Comparison of ENCODE assay signal across 7 cellular contexts in genomic region chr7:25124485-25125136, GRCh38. TPM values are rescaled to one million over a fixed set of nuclear protein-coding genes. Genes with fewer than 3 reads are reported as not detected.
DNase-seq lines count a peak whose midpoint lies in the region; ATAC-seq and TF ChIP-seq lines count a peak whose summit lies in the region.

No MANE protein-coding gene starts in this region.

- H3K4me3 ChIP-seq in LNCaP clone FGC (ENCODE audit: low read depth, low read length), result peak overlapping the region; percentile 87
- peak overlapping the region; percentile 68 to 100 (median 82) for H3K4me3 ChIP-seq in heart left ventricle

- TF ChIP-seq CTCF in LNCaP clone FGC (IDR thresholded peaks at IDR 0.05; ENCODE audit: control insufficient read depth, extremely low read depth, insufficient read depth), result no peak
- TF ChIP-seq CTCF in heart left ventricle (IDR thresholded peaks at IDR 0.05), result no peak

- no peak for DNase-seq in LNCaP clone FGC (ENCODE audit: low read depth)
- DNase-seq in activated T-helper 9 cell treated with anti-CD3 and anti-CD28 coated beads, Interleukin-2, amount 50 U/mL, for 16 hours (ENCODE audit: low read depth), result peak; percentile 5
- DNase-seq in heart left ventricle, result no peak
- DNase-seq in sciatic nerve (ENCODE audit: low spot score), result peak; percentile 61
- DNase-seq in SHP77 (lab: John Stamatoyannopoulos, UW), result no peak

- peaks cover 0 to 24% (median 7%) of the 10 kb centered on the region in 12 donors for H3K4me1 ChIP-seq in heart left ventricle

- intact Hi-C loops in heart left ventricle (cut with DNase I), result loop anchor here in 2 of 10 donors (10.0 kb wide), 2 partner anchors 60 to 1080 kb away; partner anchors contain the start of genes CBX3 (in 1 of the 2) and HNRNPA2B1 (in 1 of the 2)
- intact Hi-C loops in sciatic nerve (cut with DNase I), result no loop called here

- 0 to 1% (median 1%) methylated on average over 23 to 31 of the region's 31 CpGs for whole genome bisulfite sequencing in heart left ventricle, 4 donors

- ATAC-seq in GM19438 (IDR thresholded peaks at IDR 0.05; ENCODE audit: low read depth, unreplicated experiment) (peak; percentile 17), heart left ventricle (peak; percentile 3 to 40 (median 14)), sciatic nerve (peak; percentile 31), HG03097 (IDR thresholded peaks at IDR 0.05; ENCODE audit: low FRiP score, unreplicated experiment) (no peak)

- H3K27me3 ChIP-seq in heart left ventricle, result no peaks in the 10 kb centered on the region

- TF ChIP-seq POLR2A in heart left ventricle (IDR thresholded peaks at IDR 0.05), result no peak

- H3K9me3 ChIP-seq in heart left ventricle, result no peaks in the 10 kb centered on the region

- peaks cover 0 to 42% (median 37%) of the 10 kb centered on the region in 9 donors for H3K36me3 ChIP-seq in heart left ventricle

- peak overlapping the region; percentile 87 to 100 (median 96) for H3K27ac ChIP-seq in heart left ventricle

RNA-seq across cellular contexts. Expression of gene CYCS, which starts 0.4 kb away (rescaled TPM):
- total RNA-seq in heart left ventricle (100 to 1,000 TPM; 125 to 774 (median 550) TPM), sciatic nerve (58.7 TPM)
- 100 to 1,000 TPM; 449 to 450 TPM for polyA plus RNA-seq in heart left ventricle

Comparison
In these comparisons a context has a peak if more than half of its experiments do, and no peak if none do; other contexts are left out.
1. DNase-seq: peak in activated T-helper 9 cell treated with anti-CD3 and anti-CD28 coated beads, Interleukin-2, amount 50 U/mL, for 16 hours (single experiment) and sciatic nerve (single experiment); none in LNCaP clone FGC (single experiment), heart left ventricle (0 of 5) and SHP77 (0 of 2).